In genomic region chr16:2046125-2046888, GRCh38 we compare ENCODE assay signal across 1 cellular context.
TF ChIP-seq lines count a peak whose summit lies in the region.

No MANE protein-coding gene starts in this region.

TF ChIP-seq in H1, 55 proteins besides CTCF, POLR2A, EP300 and RAD21:
- TF ChIP-seq RNF2 (IDR thresholded peaks at IDR 0.05; ENCODE audit: borderline replicate concordance, low read depth, low read length, missing control alignments, poor library complexity, severe bottlenecking) (no peak), RFX5 (IDR thresholded peaks at IDR 0.05; ENCODE audit: borderline replicate concordance, low read depth, low read length) (no peak), BCL11A (IDR thresholded peaks at IDR 0.05; ENCODE audit: low read depth in 2 of 2, low read length in 2 of 2) (no peak)
TF ChIP-seq in H1: peak in this region for 0.
